16 cellular contexts compared by ENCODE assay signal in genomic region chrX:40130207-40130606, GRCh38. TPM values are rescaled to one million over a fixed set of nuclear protein-coding genes. Genes with fewer than 3 reads are reported as not detected.
DNase-seq lines count a peak whose midpoint lies in the region; ATAC-seq, FAIRE-seq and TF ChIP-seq lines count a peak whose summit lies in the region.
"Had no signal": no experiment of that assay in that cellular context is flagged by ENCODE, and none has a peak within 500 bp of the region (broad histone marks: within the 10 kb centered on the region; RNA-seq: fewer than 3 reads in every experiment).

No MANE protein-coding gene starts in this region.

- no peaks in the 10 kb centered on the region for H4K20me1 ChIP-seq in keratinocyte (ENCODE audit: control insufficient read depth, extremely low read depth, insufficient read depth, low read length)

- no peak overlapping the region for H2AFZ ChIP-seq in ACC112 (ENCODE audit: low read length, unreplicated experiment)
- no peak overlapping the region for H2AFZ ChIP-seq in keratinocyte (ENCODE audit: control insufficient read depth, low read length)

- 81 to 91% (median 82%) methylated on average over 6 of the region's 6 CpGs for WGBS in ovary, 3 donors

- TF ChIP-seq POLR2A in ovary (IDR thresholded peaks at IDR 0.05): no peak

- intact Hi-C loops in ovary (cut with DNase I): no loop called here

- H3K79me2 ChIP-seq in ACC112 (ENCODE audit: control insufficient read depth, insufficient read depth, low read length, unreplicated experiment) (no peaks in the 10 kb centered on the region), keratinocyte (ENCODE audit: control insufficient read depth, insufficient read depth, low read length) (no peaks in the 10 kb centered on the region)

- H3K9me1 ChIP-seq in keratinocyte (ENCODE audit: control insufficient read depth, extremely low read depth, insufficient read depth, low read length): no peaks in the 10 kb centered on the region

- dilution Hi-C loops in keratinocyte (cut with MboI; ENCODE audit: extremely low pct_ligation_motif_present, low sequenced_read_pairs): no loop called here

- TF ChIP-seq EP300 in ovary (IDR thresholded peaks at IDR 0.05): no peak

- no peak for ATAC-seq in GM18520 (IDR thresholded peaks at IDR 0.05; ENCODE audit: unreplicated experiment)
- ATAC-seq: left lung had no signal

- no peak for TF ChIP-seq CTCF in astrocyte of the spinal cord (IDR thresholded peaks at IDR 0.05; ENCODE audit: low read depth, low read length)
- no peak for TF ChIP-seq CTCF in keratinocyte (optimal IDR thresholded peaks at IDR 0.05 in 1 of 3, IDR thresholded peaks at IDR 0.05 in 1 of 3, conservative IDR thresholded peaks at IDR 0.05 in 1 of 3; ENCODE audit: extremely low read depth in 1 of 3, insufficient read depth in 2 of 3, low read length in 3 of 3)
- no peak for TF ChIP-seq CTCF in ovary (IDR thresholded peaks at IDR 0.05)

- DNase-seq in HT1080 (ENCODE audit: low read depth) (peak; percentile 66), astrocyte of the spinal cord (ENCODE audit: low read depth, low spot score) (peak; percentile 52), keratinocyte (ENCODE audit: low read depth, low spot score) (peak; percentile 63), ovary (no peak), DMS114 treated with DMSO at 0.1 percent for 48 hours (lab: John Stamatoyannopoulos, UW; ENCODE audit: unreplicated experiment) (no peak), medulla oblongata (ENCODE audit: extremely low spot score) (no peak)
- DNase-seq: activated naive CD8-positive, alpha-beta T cell treated with anti-CD3 and anti-CD28 coated beads for 36 hours; left lung; NCI-H1694 treated with DMSO at 0.1 percent for 48 hours; NCI-H774; SHP77 treated with DMSO at 0.1 percent for 48 hours; stimulated activated CD4-positive, alpha-beta T cell treated with anti-CD3 and anti-CD28 coated beads, Interleukin-15, amount 100 ng/mL, for 24 hours; transverse colon had no signal

- no peak overlapping the region for H3K9ac ChIP-seq in keratinocyte (ENCODE audit: control insufficient read depth, extremely low read depth, insufficient read depth, low read length)

- in situ Hi-C loops in astrocyte of the spinal cord (cut with HindIII; ENCODE audit: low sequenced_read_pairs): no loop called here

- H3K27me3 ChIP-seq in ACC112 (ENCODE audit: insufficient read depth, low read length): no peaks in the 10 kb centered on the region
- no peaks in the 10 kb centered on the region for H3K27me3 ChIP-seq in keratinocyte (ENCODE audit: control insufficient read depth, extremely low read depth, insufficient read depth, low read length)
- no peaks in the 10 kb centered on the region for H3K27me3 ChIP-seq in ovary
- H3K27me3 ChIP-seq: left lung, transverse colon had no signal

- H3K9me3 ChIP-seq in keratinocyte (ENCODE audit: control insufficient read depth, low read depth, low read length): no peaks in the 10 kb centered on the region
- no peaks in the 10 kb centered on the region for H3K9me3 ChIP-seq in ovary
- H3K9me3 ChIP-seq: left lung, transverse colon had no signal

- FAIRE-seq in keratinocyte (lab: Jason Lieb, UNC): no peak
- FAIRE-seq: GM18507 had no signal

- H3K4me2 ChIP-seq in keratinocyte (ENCODE audit: control insufficient read depth, extremely low read depth, insufficient read depth, low read depth, low read length): no peak overlapping the region

- H3K36me3 ChIP-seq in ACC112 (ENCODE audit: insufficient read depth, low read length): no peaks in the 10 kb centered on the region
- H3K36me3 ChIP-seq in keratinocyte (ENCODE audit: control insufficient read depth in 2 of 2, extremely low read depth in 1 of 2, insufficient read depth in 2 of 2, low read length in 2 of 2): no peaks in the 10 kb centered on the region
- no peaks in the 10 kb centered on the region for H3K36me3 ChIP-seq in ovary
- H3K36me3 ChIP-seq: left lung, transverse colon had no signal

- H3K4me1 ChIP-seq in ACC112 (ENCODE audit: control insufficient read depth, insufficient read depth, low read length, unreplicated experiment) (peaks cover 22% of the 10 kb centered on the region), keratinocyte (ENCODE audit: control insufficient read depth, extremely low read depth, insufficient read depth, low read length) (peaks cover 19% of the 10 kb centered on the region), ovary (ENCODE audit: insufficient read depth) (no peaks in the 10 kb centered on the region)
- H3K4me1 ChIP-seq: left lung, transverse colon had no signal

- H3K27ac ChIP-seq in ACC112 (ENCODE audit: low read depth, low read length) (peak overlapping the region; percentile 15; the same call in 1 of the 2 replicates), keratinocyte (ENCODE audit: control insufficient read depth, insufficient read depth, low read length) (peak overlapping the region; percentile 20), ovary (no peak overlapping the region)
- H3K27ac ChIP-seq: left lung, transverse colon had no signal

- H3K4me3 ChIP-seq in ACC112 (ENCODE audit: low read depth, low read length) (no peak overlapping the region), astrocyte of the spinal cord (ENCODE audit: low read depth, low read length) (no peak overlapping the region), keratinocyte (ENCODE audit: control insufficient read depth in 2 of 3, extremely low read depth in 1 of 3, insufficient read depth in 2 of 3, low read depth in 1 of 3, low read length in 3 of 3) (no peak overlapping the region), ovary (no peak overlapping the region)
- H3K4me3 ChIP-seq: left lung, transverse colon had no signal

RNA-seq across cellular contexts. Expression of gene BCOR, which starts 32.4 kb away (rescaled TPM):
- 14.8 and 17.5 TPM in 2 replicates for total RNA-seq in HT1080 (2014; rRNA removed; shearing (Covaris generic))
- polyA plus RNA-seq in HT1080 (2015; cell fraction: cytosol; rRNA removed): 11.1 and 13.6 TPM in 2 replicates
- 29.1 and 35.5 TPM in 2 replicates for polyA plus RNA-seq in HT1080 (2015; cell fraction: nucleus; rRNA removed)
- polyA plus RNA-seq in keratinocyte (2.8 to 5.0 TPM (median 3.6 TPM) in 3 replicates), ovary (10 to 100 TPM; 17.7 to 22.0 TPM)
- 8.0 TPM for polyA plus RNA-seq in keratinocyte (2011; ENCODE audit: low read depth)
- polyA plus RNA-seq in keratinocyte (2011; cell fraction: cytosol; rRNA removed): 4.1 and 4.2 TPM in 2 replicates
- polyA plus RNA-seq in keratinocyte (2011; cell fraction: nucleus; rRNA removed): 20.2 and 20.8 TPM in 2 replicates
- 6.2 and 7.2 TPM in 2 replicates for polyA plus RNA-seq in keratinocyte (2012; ENCODE audit: low replicate concordance)
- 2.5 to 11.9 TPM (median 7.5 TPM) in 3 replicates for polyA minus RNA-seq in keratinocyte
- 4.0 TPM for polyA minus RNA-seq in keratinocyte (2011; cell fraction: cytosol; rRNA and poly(A)+ RNA removed)
- 13.0 and 22.7 TPM in 2 replicates for polyA minus RNA-seq in keratinocyte (2011; cell fraction: nucleus; rRNA and poly(A)+ RNA removed)
- total RNA-seq in ovary: 10 to 100 TPM; 25.0 to 57.2 (median 43.2) TPM

Comparison
In these comparisons a context has a peak if more than half of its experiments do, and no peak if none do; other contexts are left out.
1. H3K27ac ChIP-seq: peak in ACC112 (single experiment) and keratinocyte (single experiment); none in ovary (0 of 2).
2. DNase-seq: peak in HT1080 (single experiment), astrocyte of the spinal cord (single experiment) and keratinocyte (single experiment); none in ovary (0 of 5), DMS114 treated with DMSO at 0.1 percent for 48 hours (single experiment) and medulla oblongata (single experiment).